1 cellular context compared by ENCODE assay signal in the genomic region with DNA sequence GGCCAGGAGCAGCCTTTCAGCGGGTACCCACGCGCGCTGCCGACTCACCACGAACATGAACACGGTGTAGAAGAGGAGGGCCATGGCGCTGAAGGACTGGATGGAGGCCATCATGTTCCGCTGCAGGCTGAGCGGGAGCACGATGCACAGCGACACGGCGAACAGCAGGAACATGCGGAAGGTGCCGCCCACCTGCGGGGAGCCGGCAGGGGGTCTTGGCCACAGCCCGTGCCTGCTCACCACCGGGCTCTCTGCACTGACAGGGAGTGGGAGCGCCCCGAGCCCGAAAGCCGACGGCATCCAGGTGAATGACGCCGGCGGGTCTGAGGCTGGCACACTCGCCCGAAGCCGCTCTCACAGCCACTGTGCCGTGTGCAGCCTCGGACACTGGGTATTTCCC.
TF ChIP-seq lines count a peak whose summit lies in the region.

No MANE protein-coding gene starts in this region.

TF ChIP-seq in IMR-90, 13 proteins besides CTCF, POLR2A, EP300 and RAD21:
- TF ChIP-seq, protein P1, sequence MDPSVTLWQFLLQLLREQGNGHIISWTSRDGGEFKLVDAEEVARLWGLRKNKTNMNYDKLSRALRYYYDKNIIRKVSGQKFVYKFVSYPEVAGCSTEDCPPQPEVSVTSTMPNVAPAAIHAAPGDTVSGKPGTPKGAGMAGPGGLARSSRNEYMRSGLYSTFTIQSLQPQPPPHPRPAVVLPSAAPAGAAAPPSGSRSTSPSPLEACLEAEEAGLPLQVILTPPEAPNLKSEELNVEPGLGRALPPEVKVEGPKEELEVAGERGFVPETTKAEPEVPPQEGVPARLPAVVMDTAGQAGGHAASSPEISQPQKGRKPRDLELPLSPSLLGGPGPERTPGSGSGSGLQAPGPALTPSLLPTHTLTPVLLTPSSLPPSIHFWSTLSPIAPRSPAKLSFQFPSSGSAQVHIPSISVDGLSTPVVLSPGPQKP (IDR thresholded peaks at IDR 0.05; ENCODE audit: borderline replicate concordance, low read depth, low read length), result no peak
- TF ChIP-seq CHD1 (IDR thresholded peaks at IDR 0.05; ENCODE audit: low read depth, low read length), result no peak
- TF ChIP-seq RCOR1 (IDR thresholded peaks at IDR 0.05; ENCODE audit: insufficient replicate concordance, low read length), result no peak
- TF ChIP-seq, protein P2, sequence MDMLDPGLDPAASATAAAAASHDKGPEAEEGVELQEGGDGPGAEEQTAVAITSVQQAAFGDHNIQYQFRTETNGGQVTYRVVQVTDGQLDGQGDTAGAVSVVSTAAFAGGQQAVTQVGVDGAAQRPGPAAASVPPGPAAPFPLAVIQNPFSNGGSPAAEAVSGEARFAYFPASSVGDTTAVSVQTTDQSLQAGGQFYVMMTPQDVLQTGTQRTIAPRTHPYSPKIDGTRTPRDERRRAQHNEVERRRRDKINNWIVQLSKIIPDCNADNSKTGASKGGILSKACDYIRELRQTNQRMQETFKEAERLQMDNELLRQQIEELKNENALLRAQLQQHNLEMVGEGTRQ (IDR thresholded peaks at IDR 0.05; ENCODE audit: low read depth, low read length), result no peak
- TF ChIP-seq NFE2L2 (IDR thresholded peaks at IDR 0.05; ENCODE audit: low read depth, low read length), result no peak
- no peak for TF ChIP-seq FOS (IDR thresholded peaks at IDR 0.05; ENCODE audit: low read depth, low read length)
- no peak for TF ChIP-seq CEBPB (IDR thresholded peaks at IDR 0.05; ENCODE audit: low read depth, low read length)
- no peak for TF ChIP-seq BHLHE40 (IDR thresholded peaks at IDR 0.05; ENCODE audit: low read depth, low read length)
- no peak for TF ChIP-seq SMC3 (IDR thresholded peaks at IDR 0.05; ENCODE audit: low read depth, low read length)
- no peak for TF ChIP-seq RFX5 (IDR thresholded peaks at IDR 0.05; ENCODE audit: low read depth, low read length)
- TF ChIP-seq MXI1 (IDR thresholded peaks at IDR 0.05; ENCODE audit: borderline replicate concordance, low read depth, low read length), result no peak
- no peak for TF ChIP-seq MAFK (IDR thresholded peaks at IDR 0.05; ENCODE audit: low read depth, low read length)
- no peak for TF ChIP-seq MAZ (IDR thresholded peaks at IDR 0.05; ENCODE audit: borderline replicate concordance, low read depth, low read length)
